Comparison of ENCODE assay signal across 21 cellular contexts in genomic region chr10:73217628-73218027, GRCh38.
"Had no signal": no experiment of that assay in that cellular context is flagged by ENCODE, and none has a peak within 500 bp of the region (broad histone marks: within the 10 kb centered on the region; RNA-seq: fewer than 3 reads in every experiment).

No MANE protein-coding gene starts in this region.

- H3K36me3 ChIP-seq: colonic mucosa, right lobe of liver had no signal

- H3K4me1 ChIP-seq: colonic mucosa, heart left ventricle, pancreas, stomach, thyroid gland had no signal

- H3K27me3 Mint-ChIP-seq: dendritic cell treated with granulocyte-macrophage colony-stimulating factor and Interleukin-4, amounts not matched to agents 40 ng/mL and 50 ng/mL, for 4 days; memory B cell; stimulated activated naive B cell treated with anti-CD40 and anti-IgM and Interleukin-4, amounts not matched to agents 10 μg/mL and 1 μg/mL and 100 μg/mL, for 72 hours; type B pancreatic cell had no signal

- ATAC-seq: gastroesophageal sphincter; heart left ventricle; left lobe of liver; natural killer cell; pancreas; stimulated activated naive B cell treated with anti-CD40 and anti-IgM and Interleukin-4, amounts not matched to agents 10 μg/mL and 1 μg/mL and 100 μg/mL, for 72 hours had no signal

- H3K27ac ChIP-seq: colonic mucosa, gastroesophageal sphincter, heart left ventricle, hepatocyte, pancreas, right lobe of liver, stomach, thyroid gland had no signal

- H3K4me3 Mint-ChIP-seq: dendritic cell treated with granulocyte-macrophage colony-stimulating factor and Interleukin-4, amounts not matched to agents 40 ng/mL and 50 ng/mL, for 4 days; memory B cell; natural killer cell; stimulated activated naive B cell treated with anti-CD40 and anti-IgM and Interleukin-4, amounts not matched to agents 10 μg/mL and 1 μg/mL and 100 μg/mL, for 72 hours; type B pancreatic cell had no signal

- H3K9me3 ChIP-seq: colonic mucosa, gastroesophageal sphincter, heart left ventricle, pancreas, right lobe of liver, stomach, thyroid gland had no signal

- H3K4me1 Mint-ChIP-seq: natural killer cell had no signal

- H3K9me3 Mint-ChIP-seq: dendritic cell treated with granulocyte-macrophage colony-stimulating factor and Interleukin-4, amounts not matched to agents 40 ng/mL and 50 ng/mL, for 4 days; natural killer cell; type B pancreatic cell had no signal

- DNase-seq: colonic mucosa; effector CD8-positive, alpha-beta T cell; heart left ventricle; kidney; natural killer cell; occipital lobe; pancreas; right lobe of liver; small intestine; stimulated activated CD4-positive, alpha-beta T cell treated with anti-CD3 and anti-CD28 coated beads, Interleukin-15, amount 100 ng/mL, for 24 hours; stimulated activated CD4-positive, alpha-beta T cell treated with anti-CD3 and anti-CD28 coated beads, Interleukin-2, amount 100 ng/mL, for 48 hours; stimulated activated naive B cell treated with anti-CD40 and anti-IgM and Interleukin-4, amounts not matched to agents 10 μg/mL and 1 μg/mL and 100 μg/mL, for 72 hours; stomach; thyroid gland had no signal

- H3K27ac Mint-ChIP-seq: dendritic cell treated with granulocyte-macrophage colony-stimulating factor and Interleukin-4, amounts not matched to agents 40 ng/mL and 50 ng/mL, for 4 days; memory B cell; natural killer cell; stimulated activated naive B cell treated with anti-CD40 and anti-IgM and Interleukin-4, amounts not matched to agents 10 μg/mL and 1 μg/mL and 100 μg/mL, for 72 hours; type B pancreatic cell had no signal

- H3K27me3 ChIP-seq: colonic mucosa, gastroesophageal sphincter, heart left ventricle, hepatocyte, pancreas, right lobe of liver, stomach, thyroid gland had no signal

- H3K4me3 ChIP-seq: colonic mucosa, gastroesophageal sphincter, heart left ventricle, hepatocyte, lung, pancreas, right lobe of liver, stomach, thyroid gland had no signal
